ENCODE assay signal across 1 cellular context in the genomic region with DNA sequence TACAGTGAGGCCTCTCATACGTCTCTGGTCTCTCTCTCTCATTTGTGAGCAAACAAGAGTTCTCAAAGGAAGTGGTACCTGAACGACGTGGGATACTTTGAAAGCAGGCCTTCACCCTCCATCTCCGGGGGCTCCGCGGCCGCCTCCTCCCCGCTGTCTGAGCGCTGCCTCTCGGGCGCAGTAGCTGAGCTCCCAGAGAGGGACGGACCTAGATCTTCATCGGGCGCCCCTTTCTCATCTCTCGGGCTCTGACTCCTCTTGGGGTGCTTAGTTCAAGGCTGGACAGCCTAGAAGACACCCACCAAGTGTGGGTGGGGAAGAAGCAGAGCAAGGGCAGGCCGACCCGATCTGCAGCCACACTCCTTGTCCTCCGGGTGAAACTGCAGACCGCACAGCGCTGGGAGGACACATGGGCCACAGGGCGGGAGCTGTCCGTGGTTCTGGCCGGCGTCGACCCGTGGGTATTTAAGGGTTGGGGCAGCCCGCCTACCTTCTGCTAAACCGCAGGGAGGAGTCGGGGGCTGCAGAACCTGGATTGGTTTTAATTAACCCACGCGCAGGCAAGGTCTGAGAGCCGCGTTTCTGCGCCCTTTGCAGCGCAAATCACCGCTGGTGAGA.
A peak's percentile ranks its signal among the peaks of the same experiment; 100 is the strongest.
TF ChIP-seq lines count a peak whose summit lies in the region.

No MANE protein-coding gene starts in this region.

TF ChIP-seq in HepG2, 621 proteins besides CTCF, POLR2A, EP300 and RAD21 (continued from another document and continues in another):
- TF ChIP-seq, protein P1, sequence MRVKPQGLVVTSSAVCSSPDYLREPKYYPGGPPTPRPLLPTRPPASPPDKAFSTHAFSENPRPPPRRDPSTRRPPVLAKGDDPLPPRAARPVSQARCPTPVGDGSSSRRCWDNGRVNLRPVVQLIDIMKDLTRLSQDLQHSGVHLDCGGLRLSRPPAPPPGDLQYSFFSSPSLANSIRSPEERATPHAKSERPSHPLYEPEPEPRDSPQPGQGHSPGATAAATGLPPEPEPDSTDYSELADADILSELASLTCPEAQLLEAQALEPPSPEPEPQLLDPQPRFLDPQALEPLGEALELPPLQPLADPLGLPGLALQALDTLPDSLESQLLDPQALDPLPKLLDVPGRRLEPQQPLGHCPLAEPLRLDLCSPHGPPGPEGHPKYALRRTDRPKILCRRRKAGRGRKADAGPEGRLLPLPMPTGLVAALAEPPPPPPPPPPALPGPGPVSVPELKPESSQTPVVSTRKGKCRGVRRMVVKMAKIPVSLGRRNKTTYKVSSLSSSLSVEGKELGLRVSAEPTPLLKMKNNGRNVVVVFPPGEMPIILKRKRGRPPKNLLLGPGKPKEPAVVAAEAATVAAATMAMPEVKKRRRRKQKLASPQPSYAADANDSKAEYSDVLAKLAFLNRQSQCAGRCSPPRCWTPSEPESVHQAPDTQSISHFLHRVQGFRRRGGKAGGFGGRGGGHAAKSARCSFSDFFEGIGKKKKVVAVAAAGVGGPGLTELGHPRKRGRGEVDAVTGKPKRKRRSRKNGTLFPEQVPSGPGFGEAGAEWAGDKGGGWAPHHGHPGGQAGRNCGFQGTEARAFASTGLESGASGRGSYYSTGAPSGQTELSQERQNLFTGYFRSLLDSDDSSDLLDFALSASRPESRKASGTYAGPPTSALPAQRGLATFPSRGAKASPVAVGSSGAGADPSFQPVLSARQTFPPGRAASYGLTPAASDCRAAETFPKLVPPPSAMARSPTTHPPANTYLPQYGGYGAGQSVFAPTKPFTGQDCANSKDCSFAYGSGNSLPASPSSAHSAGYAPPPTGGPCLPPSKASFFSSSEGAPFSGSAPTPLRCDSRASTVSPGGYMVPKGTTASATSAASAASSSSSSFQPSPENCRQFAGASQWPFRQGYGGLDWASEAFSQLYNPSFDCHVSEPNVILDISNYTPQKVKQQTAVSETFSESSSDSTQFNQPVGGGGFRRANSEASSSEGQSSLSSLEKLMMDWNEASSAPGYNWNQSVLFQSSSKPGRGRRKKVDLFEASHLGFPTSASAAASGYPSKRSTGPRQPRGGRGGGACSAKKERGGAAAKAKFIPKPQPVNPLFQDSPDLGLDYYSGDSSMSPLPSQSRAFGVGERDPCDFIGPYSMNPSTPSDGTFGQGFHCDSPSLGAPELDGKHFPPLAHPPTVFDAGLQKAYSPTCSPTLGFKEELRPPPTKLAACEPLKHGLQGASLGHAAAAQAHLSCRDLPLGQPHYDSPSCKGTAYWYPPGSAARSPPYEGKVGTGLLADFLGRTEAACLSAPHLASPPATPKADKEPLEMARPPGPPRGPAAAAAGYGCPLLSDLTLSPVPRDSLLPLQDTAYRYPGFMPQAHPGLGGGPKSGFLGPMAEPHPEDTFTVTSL (CRISPR knock-in tag; IDR thresholded peaks at IDR 0.05; ENCODE audit: borderline replicate concordance): no peak
- TF ChIP-seq ZNF10 (CRISPR knock-in tag; IDR thresholded peaks at IDR 0.05; ENCODE audit: borderline replicate concordance, low read depth) (no peak), SSRP1 (CRISPR knock-in tag; IDR thresholded peaks at IDR 0.05) (no peak), TCF12 (IDR thresholded peaks at IDR 0.05) (no peak), TCF12 (CRISPR knock-in tag; IDR thresholded peaks at IDR 0.05) (no peak), ZNF431 (CRISPR knock-in tag; IDR thresholded peaks at IDR 0.05; ENCODE audit: borderline replicate concordance, low read depth) (peak; percentile 76; the same call in 1 of the 2 replicates), HOXA9 (CRISPR knock-in tag; IDR thresholded peaks at IDR 0.05; ENCODE audit: borderline replicate concordance) (peak; percentile 58; the same call in 1 of the 2 replicates), ZNF180 (CRISPR knock-in tag; IDR thresholded peaks at IDR 0.05; ENCODE audit: borderline replicate concordance, low read depth) (no peak), CBX1 (IDR thresholded peaks at IDR 0.05; ENCODE audit: low read depth) (no peak), SRSF4 (IDR thresholded peaks at IDR 0.05; ENCODE audit: low read depth, low read length, poor library complexity, severe bottlenecking) (no peak), ZNF660 (CRISPR knock-in tag; IDR thresholded peaks at IDR 0.05; ENCODE audit: borderline replicate concordance, low read depth) (no peak), ZNF720 (CRISPR knock-in tag; IDR thresholded peaks at IDR 0.05) (peak; percentile 73; the same call in 1 of the 2 replicates), ZNF292 (CRISPR knock-in tag; IDR thresholded peaks at IDR 0.05; ENCODE audit: borderline replicate concordance, low read depth) (no peak), CCAR2 (optimal IDR thresholded peaks at IDR 0.05; ENCODE audit: low read depth, low read length) (no peak), HNRNPLL (IDR thresholded peaks at IDR 0.05; ENCODE audit: low read depth, low read length, poor library complexity, severe bottlenecking) (peak; percentile 36), IKZF4 (CRISPR knock-in tag; IDR thresholded peaks at IDR 0.05; ENCODE audit: borderline replicate concordance, low read depth, not compliant biosample characterization) (peak; percentile 52), ZNF878 (CRISPR knock-in tag; IDR thresholded peaks at IDR 0.05) (no peak), ZNF446 (CRISPR knock-in tag; IDR thresholded peaks at IDR 0.05) (0 out of 2 replicates have a peak, but pooled peaks have one; percentile 58), SAFB2 (CRISPR knock-in tag; IDR thresholded peaks at IDR 0.05; ENCODE audit: borderline replicate concordance, low read depth) (no peak), RELA (CRISPR knock-in tag; IDR thresholded peaks at IDR 0.05) (0 out of 2 replicates have a peak, but pooled peaks have one; percentile 57), TRIM24 (CRISPR knock-in tag; IDR thresholded peaks at IDR 0.05) (no peak), ZNF737 (CRISPR knock-in tag; IDR thresholded peaks at IDR 0.05; ENCODE audit: borderline replicate concordance) (no peak), KLF9 (CRISPR knock-in tag; IDR thresholded peaks at IDR 0.05; ENCODE audit: low read depth) (no peak), ZNF768 (CRISPR knock-in tag; IDR thresholded peaks at IDR 0.05) (peak; percentile 61; the same call in 1 of the 2 replicates), PHF5A (CRISPR knock-in tag; IDR thresholded peaks at IDR 0.05; ENCODE audit: low read depth, unreplicated experiment) (no peak)
- TF ChIP-seq, protein P2, sequence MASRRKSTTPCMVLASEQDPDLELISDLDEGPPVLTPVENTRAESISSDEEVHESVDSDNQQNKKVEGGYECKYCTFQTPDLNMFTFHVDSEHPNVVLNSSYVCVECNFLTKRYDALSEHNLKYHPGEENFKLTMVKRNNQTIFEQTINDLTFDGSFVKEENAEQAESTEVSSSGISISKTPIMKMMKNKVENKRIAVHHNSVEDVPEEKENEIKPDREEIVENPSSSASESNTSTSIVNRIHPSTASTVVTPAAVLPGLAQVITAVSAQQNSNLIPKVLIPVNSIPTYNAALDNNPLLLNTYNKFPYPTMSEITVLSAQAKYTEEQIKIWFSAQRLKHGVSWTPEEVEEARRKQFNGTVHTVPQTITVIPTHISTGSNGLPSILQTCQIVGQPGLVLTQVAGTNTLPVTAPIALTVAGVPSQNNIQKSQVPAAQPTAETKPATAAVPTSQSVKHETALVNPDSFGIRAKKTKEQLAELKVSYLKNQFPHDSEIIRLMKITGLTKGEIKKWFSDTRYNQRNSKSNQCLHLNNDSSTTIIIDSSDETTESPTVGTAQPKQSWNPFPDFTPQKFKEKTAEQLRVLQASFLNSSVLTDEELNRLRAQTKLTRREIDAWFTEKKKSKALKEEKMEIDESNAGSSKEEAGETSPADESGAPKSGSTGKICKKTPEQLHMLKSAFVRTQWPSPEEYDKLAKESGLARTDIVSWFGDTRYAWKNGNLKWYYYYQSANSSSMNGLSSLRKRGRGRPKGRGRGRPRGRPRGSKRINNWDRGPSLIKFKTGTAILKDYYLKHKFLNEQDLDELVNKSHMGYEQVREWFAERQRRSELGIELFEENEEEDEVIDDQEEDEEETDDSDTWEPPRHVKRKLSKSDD (CRISPR knock-in tag; IDR thresholded peaks at IDR 0.05; ENCODE audit: low read depth): 0 out of 2 replicates have a peak, but pooled peaks have one; percentile 52
- TF ChIP-seq, protein P3, sequence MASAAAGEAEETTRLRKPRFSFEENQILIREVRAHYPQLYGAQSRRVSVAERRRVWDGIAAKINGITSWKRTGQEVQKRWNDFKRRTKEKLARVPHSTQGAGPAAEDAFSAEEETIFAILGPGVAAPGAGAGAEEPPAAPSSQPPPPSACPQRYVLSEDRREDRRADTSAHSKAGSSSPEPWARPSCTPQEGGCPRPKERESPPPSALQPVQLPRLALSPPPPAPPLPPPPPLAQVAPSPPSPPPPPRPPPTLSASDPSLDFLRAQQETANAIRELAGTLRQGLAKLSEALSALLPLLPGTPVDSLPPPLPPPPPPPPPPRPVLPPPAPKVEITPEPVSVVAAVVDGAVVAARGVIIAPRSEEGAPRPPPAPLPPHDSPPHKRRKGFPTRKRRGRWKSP (CRISPR knock-in tag; IDR thresholded peaks at IDR 0.05): peak; percentile 66; the same call in 1 of the 2 replicates
- TF ChIP-seq, protein P4, sequence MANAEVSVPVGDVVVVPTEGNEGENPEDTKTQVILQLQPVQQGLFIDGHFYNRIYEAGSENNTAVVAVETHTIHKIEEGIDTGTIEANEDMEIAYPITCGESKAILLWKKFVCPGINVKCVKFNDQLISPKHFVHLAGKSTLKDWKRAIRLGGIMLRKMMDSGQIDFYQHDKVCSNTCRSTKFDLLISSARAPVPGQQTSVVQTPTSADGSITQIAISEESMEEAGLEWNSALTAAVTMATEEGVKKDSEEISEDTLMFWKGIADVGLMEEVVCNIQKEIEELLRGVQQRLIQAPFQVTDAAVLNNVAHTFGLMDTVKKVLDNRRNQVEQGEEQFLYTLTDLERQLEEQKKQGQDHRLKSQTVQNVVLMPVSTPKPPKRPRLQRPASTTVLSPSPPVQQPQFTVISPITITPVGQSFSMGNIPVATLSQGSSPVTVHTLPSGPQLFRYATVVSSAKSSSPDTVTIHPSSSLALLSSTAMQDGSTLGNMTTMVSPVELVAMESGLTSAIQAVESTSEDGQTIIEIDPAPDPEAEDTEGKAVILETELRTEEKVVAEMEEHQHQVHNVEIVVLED (CRISPR knock-in tag; IDR thresholded peaks at IDR 0.05; ENCODE audit: borderline replicate concordance): no peak
- TF ChIP-seq, protein P5, sequence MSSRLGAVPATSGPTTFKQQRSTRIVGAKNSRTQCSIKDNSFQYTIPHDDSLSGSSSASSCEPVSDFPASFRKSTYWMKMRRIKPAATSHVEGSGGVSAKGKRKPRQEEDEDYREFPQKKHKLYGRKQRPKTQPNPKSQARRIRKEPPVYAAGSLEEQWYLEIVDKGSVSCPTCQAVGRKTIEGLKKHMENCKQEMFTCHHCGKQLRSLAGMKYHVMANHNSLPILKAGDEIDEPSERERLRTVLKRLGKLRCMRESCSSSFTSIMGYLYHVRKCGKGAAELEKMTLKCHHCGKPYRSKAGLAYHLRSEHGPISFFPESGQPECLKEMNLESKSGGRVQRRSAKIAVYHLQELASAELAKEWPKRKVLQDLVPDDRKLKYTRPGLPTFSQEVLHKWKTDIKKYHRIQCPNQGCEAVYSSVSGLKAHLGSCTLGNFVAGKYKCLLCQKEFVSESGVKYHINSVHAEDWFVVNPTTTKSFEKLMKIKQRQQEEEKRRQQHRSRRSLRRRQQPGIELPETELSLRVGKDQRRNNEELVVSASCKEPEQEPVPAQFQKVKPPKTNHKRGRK (CRISPR knock-in tag; IDR thresholded peaks at IDR 0.05): no peak
- TF ChIP-seq, protein P6, sequence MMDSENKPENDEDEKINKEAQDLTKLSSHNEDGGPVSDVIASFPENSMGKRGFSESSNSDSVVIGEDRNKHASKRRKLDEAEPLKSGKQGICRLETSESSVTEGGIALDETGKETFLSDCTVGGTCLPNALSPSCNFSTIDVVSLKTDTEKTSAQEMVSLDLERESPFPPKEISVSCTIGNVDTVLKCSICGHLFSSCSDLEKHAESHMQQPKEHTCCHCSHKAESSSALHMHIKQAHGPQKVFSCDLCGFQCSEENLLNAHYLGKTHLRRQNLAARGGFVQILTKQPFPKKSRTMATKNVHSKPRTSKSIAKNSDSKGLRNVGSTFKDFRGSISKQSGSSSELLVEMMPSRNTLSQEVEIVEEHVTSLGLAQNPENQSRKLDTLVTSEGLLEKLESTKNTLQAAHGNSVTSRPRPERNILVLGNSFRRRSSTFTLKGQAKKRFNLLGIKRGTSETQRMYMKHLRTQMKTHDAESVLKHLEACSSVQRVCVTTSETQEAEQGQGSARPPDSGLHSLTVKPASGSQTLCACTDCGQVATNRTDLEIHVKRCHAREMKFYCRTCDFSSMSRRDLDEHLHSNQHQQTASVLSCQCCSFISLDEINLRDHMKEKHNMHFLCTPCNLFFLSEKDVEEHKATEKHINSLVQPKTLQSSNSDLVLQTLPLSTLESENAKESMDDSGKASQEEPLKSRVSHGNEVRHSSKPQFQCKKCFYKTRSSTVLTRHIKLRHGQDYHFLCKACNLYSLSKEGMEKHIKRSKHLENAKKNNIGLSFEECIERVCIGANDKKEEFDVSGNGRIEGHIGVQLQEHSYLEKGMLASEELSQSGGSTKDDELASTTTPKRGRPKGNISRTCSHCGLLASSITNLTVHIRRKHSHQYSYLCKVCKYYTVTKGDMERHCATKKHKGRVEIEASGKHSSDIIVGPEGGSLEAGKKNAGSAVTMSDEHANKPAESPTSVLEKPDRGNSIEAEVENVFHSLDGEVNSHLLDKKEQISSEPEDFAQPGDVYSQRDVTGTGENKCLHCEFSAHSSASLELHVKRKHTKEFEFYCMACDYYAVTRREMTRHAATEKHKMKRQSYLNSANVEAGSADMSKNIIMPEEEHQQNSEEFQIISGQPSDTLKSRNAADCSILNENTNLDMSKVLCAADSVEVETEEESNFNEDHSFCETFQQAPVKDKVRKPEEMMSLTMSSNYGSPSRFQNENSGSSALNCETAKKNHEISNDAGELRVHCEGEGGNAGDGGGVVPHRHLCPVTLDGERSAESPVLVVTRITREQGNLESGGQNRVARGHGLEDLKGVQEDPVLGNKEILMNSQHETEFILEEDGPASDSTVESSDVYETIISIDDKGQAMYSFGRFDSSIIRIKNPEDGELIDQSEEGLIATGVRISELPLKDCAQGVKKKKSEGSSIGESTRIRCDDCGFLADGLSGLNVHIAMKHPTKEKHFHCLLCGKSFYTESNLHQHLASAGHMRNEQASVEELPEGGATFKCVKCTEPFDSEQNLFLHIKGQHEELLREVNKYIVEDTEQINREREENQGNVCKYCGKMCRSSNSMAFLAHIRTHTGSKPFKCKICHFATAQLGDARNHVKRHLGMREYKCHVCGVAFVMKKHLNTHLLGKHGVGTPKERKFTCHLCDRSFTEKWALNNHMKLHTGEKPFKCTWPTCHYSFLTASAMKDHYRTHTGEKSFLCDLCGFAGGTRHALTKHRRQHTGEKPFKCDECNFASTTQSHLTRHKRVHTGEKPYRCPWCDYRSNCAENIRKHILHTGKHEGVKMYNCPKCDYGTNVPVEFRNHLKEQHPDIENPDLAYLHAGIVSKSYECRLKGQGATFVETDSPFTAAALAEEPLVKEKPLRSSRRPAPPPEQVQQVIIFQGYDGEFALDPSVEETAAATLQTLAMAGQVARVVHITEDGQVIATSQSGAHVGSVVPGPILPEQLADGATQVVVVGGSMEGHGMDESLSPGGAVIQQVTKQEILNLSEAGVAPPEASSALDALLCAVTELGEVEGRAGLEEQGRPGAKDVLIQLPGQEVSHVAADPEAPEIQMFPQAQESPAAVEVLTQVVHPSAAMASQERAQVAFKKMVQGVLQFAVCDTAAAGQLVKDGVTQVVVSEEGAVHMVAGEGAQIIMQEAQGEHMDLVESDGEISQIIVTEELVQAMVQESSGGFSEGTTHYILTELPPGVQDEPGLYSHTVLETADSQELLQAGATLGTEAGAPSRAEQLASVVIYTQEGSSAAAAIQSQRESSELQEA (CRISPR knock-in tag; IDR thresholded peaks at IDR 0.05; ENCODE audit: not compliant biosample characterization): no peak
